ENCODE assay signal across 16 cellular contexts in genomic region chr11:115672412-115672811, GRCh38.
"Had no signal": no experiment of that assay in that cellular context is flagged by ENCODE, and none has a peak within 500 bp of the region (broad histone marks: within the 10 kb centered on the region; RNA-seq: fewer than 3 reads in every experiment).

No MANE protein-coding gene starts in this region.

- H3K9me3 ChIP-seq: MG63 had no signal

- H3K27me3 ChIP-seq: MG63 had no signal

- H3K4me3 ChIP-seq: MG63 had no signal

- H3K36me3 ChIP-seq: MG63 had no signal

- DNase-seq: Karpas-422, KG1, NCI-H1092, NCI-H1417 treated with DMSO at 0.1 percent for 48 hours, NCI-H146, NCI-H1694 treated with DMSO at 0.1 percent for 48 hours, NCI-H1930, NCI-H2081, NCI-H2227 treated with DMSO at 0.1 percent for 48 hours, NCI-H526 treated with DMSO at 0.1 percent for 48 hours, NCI-H774, PC-3, SHP77 had no signal

- ATAC-seq: Panc1, PC-3, SK-N-SH treated with all-trans-retinoic acid at 6 μM for 48 hours had no signal
